In the genomic region with DNA sequence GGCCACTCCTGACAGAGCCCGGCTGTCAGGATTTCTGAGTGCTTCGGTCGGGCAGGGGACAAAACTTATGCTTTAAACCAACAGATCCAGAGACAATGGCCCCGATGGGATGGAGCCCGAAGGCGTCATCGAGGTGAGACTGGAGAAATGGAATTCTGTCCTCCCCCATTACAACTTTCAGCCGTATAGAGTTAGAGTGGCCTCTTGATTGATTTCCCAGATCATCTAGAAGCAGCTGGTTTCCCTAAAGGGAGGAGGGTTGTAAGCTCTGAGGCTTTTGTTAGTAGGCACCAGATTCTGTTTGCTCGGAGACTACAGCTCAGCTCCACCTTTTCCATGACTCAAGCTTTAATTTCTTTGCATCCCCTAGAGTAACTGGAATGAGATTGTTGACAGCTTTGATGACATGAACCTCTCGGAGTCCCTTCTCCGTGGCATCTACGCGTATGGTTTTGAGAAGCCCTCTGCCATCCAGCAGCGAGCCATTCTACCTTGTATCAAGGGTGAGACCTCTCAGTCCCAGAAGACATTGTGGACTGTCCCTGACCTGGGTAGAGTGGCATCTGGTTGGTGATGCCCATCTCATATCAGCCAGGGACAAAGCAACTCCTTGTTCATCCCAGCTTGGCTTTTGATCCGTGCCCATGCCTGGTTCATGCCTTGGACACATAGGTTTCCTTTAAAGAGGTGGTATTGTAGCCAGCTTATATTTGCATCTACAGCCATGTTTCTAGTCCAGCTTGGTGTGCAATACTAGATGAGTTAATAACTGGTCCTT, we compare ENCODE assay signal across 8 cellular contexts. TPM values are rescaled to one million over a fixed set of nuclear protein-coding genes. Genes with fewer than 3 reads are reported as not detected.
DNase-seq lines count a peak whose midpoint lies in the region; ATAC-seq, FAIRE-seq and TF ChIP-seq lines count a peak whose summit lies in the region.

No MANE protein-coding gene starts in this region.

- H2AFZ ChIP-seq in GM23248 (no peak overlapping the region), SU-DHL-6 (ENCODE audit: low read depth, low read length, severe bottlenecking) (no peak overlapping the region)

- intact Hi-C loops in sigmoid colon (cut with DNase I) = loop anchor here (5.0 kb wide), 1 partner anchor 267 kb away; a partner anchor contains a TSS

- DNase-seq in GM23248 = peak; percentile 54
- peak; percentile 30 for DNase-seq in fibroblast of peridontal ligament (ENCODE audit: extremely low read depth)
- DNase-seq in sigmoid colon = no peak
- DNase-seq in RCC 7860 (ENCODE audit: low spot score) = no peak
- DNase-seq in NCI-H510A (lab: John Stamatoyannopoulos, UW) = no peak
- no peak for DNase-seq in NCI-H446 treated with DMSO at 0.1 percent for 48 hours (lab: John Stamatoyannopoulos, UW)

- no peak for TF ChIP-seq CTCF in SU-DHL-6 (IDR thresholded peaks at IDR 0.05; ENCODE audit: insufficient read depth, low read length, poor library complexity, severe bottlenecking)
- no peak for TF ChIP-seq CTCF in sigmoid colon (IDR thresholded peaks at IDR 0.05)

- TF ChIP-seq EP300 in sigmoid colon (IDR thresholded peaks at IDR 0.05) = no peak

- no peaks in the 10 kb centered on the region for H3K27me3 ChIP-seq in GM23248 (replicated peaks; ENCODE audit: insufficient read depth)
- H3K27me3 ChIP-seq in SU-DHL-6 (ENCODE audit: low read length) = no peaks in the 10 kb centered on the region
- H3K27me3 ChIP-seq in sigmoid colon = no peaks in the 10 kb centered on the region

- peaks cover 44% of the 10 kb centered on the region for H3K36me3 ChIP-seq in GM23248 (ENCODE audit: low read depth)
- H3K36me3 ChIP-seq in SU-DHL-6 (ENCODE audit: low read length) = peaks cover 38% of the 10 kb centered on the region
- peaks cover 56 to 75% (median 62%) of the 10 kb centered on the region in 4 donors for H3K36me3 ChIP-seq in sigmoid colon

- ATAC-seq in HG03159 (IDR thresholded peaks at IDR 0.05; ENCODE audit: unreplicated experiment) = no peak

- TF ChIP-seq POLR2A in sigmoid colon (IDR thresholded peaks at IDR 0.05) = no peak

- in situ Hi-C loops in GM23248 (cut with MboI) = no loop called here

- H3K4me2 ChIP-seq in GM23248 (ENCODE audit: unreplicated experiment) (peak overlapping the region; percentile 79), SU-DHL-6 (ENCODE audit: low read depth, low read length, poor library complexity, severe bottlenecking) (peak overlapping the region; percentile 71)

- peaks cover 33% of the 10 kb centered on the region for H4K20me1 ChIP-seq in GM23248 (ENCODE audit: insufficient read depth)
- peaks cover 32% of the 10 kb centered on the region for H4K20me1 ChIP-seq in SU-DHL-6 (ENCODE audit: low read depth, low read length)

- H3K9ac ChIP-seq in GM23248 (peak overlapping the region; percentile 99), SU-DHL-6 (ENCODE audit: low read length) (peak overlapping the region; percentile 100)

- H3K9me3 ChIP-seq in GM23248 (ENCODE audit: low read depth) = no peaks in the 10 kb centered on the region
- no peaks in the 10 kb centered on the region for H3K9me3 ChIP-seq in SU-DHL-6 (ENCODE audit: insufficient read depth, low read length)
- H3K9me3 ChIP-seq in sigmoid colon = no peaks in the 10 kb centered on the region

- H3K9me2 ChIP-seq in GM23248 (ENCODE audit: insufficient read depth) (no peaks in the 10 kb centered on the region), SU-DHL-6 (replicated peaks; ENCODE audit: insufficient read depth, low read length) (no peaks in the 10 kb centered on the region)

- H3K79me2 ChIP-seq in GM23248 (ENCODE audit: insufficient read depth) (peaks cover 76% of the 10 kb centered on the region), SU-DHL-6 (ENCODE audit: insufficient read depth, low read length) (peaks cover 35% of the 10 kb centered on the region)

- FAIRE-seq in RCC 7860 (lab: Jason Lieb, UNC) = no peak

- H3K4me1 ChIP-seq in GM23248 (ENCODE audit: insufficient read depth) = peaks cover 30% of the 10 kb centered on the region
- peaks cover 0 to 42% (median 39%) of the 10 kb centered on the region in 4 donors for H3K4me1 ChIP-seq in sigmoid colon

- 6% methylated on average over 14 to 15 of the region's 15 CpGs for WGBS in GM23248 (ENCODE audit: low coverage in 1 of 2, low lambda C conversion rate in 2 of 2, missing lambda C conversion rate in 2 of 2), 2 experiments
- WGBS in sigmoid colon, 2 donors = 21 to 34% methylated on average over 15 of the region's 15 CpGs

- H3K27ac ChIP-seq in GM23248 (peak overlapping the region; percentile 96), SU-DHL-6 (ENCODE audit: low read depth, low read length) (peak overlapping the region; percentile 94), sigmoid colon (peak overlapping the region; percentile 97 to 100 (median 98))

- H3K4me3 ChIP-seq in GM23248 (peak overlapping the region; percentile 93), SU-DHL-6 (ENCODE audit: insufficient read depth, low read length, poor library complexity, severe bottlenecking) (peak overlapping the region; percentile 100), sigmoid colon (peak overlapping the region; percentile 80 to 100 (median 89))

- H3F3A ChIP-seq in GM23248 (ENCODE audit: insufficient read depth) (peaks cover 62% of the 10 kb centered on the region), SU-DHL-6 (ENCODE audit: insufficient read depth) (peaks cover 83% of the 10 kb centered on the region)

RNA-seq across cellular contexts. Expression of a gene that starts 5.1 kb away (rescaled TPM):
- total RNA-seq in GM23248 (2014; rRNA removed; shearing (Covaris generic)) = 51.1 and 55.0 TPM in 2 replicates
- polyA plus RNA-seq in GM23248 (2016; fragmentation: Nextera tagmentation; extraction: Ambion mirVana) (84.5 and 88.1 TPM in 2 replicates), sigmoid colon (100 to 1,000 TPM in 2 of 3 donors, 10 to 100 TPM in 1; 58.3 to 161 (median 118) TPM)
- total RNA-seq in sigmoid colon = 10 to 100 TPM; 24.6 to 56.4 (median 37.0) TPM

RNA-seq across cellular contexts. Expression of a gene that starts 9.3 kb away (rescaled TPM):
- total RNA-seq in GM23248 (2014; rRNA removed; shearing (Covaris generic)) = 127 and 195 TPM in 2 replicates
- polyA plus RNA-seq in GM23248 (2016; fragmentation: Nextera tagmentation; extraction: Ambion mirVana) (63.2 and 65.9 TPM in 2 replicates), sigmoid colon (100 to 1,000 TPM in 1 of 3 donors, 10 to 100 TPM in 2; 38.4 to 121 (median 45.3) TPM)
- total RNA-seq in sigmoid colon = 10 to 100 TPM; 38.5 to 67.1 (median 50.8) TPM

RNA-seq across cellular contexts. Expression of a gene that starts 12.6 kb away (rescaled TPM):
- total RNA-seq in GM23248 (2014; rRNA removed; shearing (Covaris generic)) = 82.5 and 111 TPM in 2 replicates
- 1.3 and 1.9 TPM in 2 replicates for polyA plus RNA-seq in GM23248 (2016; fragmentation: Nextera tagmentation; extraction: Ambion mirVana)
- 10 to 100 TPM; 73.5 to 91.1 (median 81.1) TPM for total RNA-seq in sigmoid colon
- polyA plus RNA-seq in sigmoid colon = 10 to 100 TPM; 28.2 to 55.4 (median 35.6) TPM

RNA-seq across cellular contexts. Expression of a gene that starts 15.5 kb away (rescaled TPM):
- 3.9 TPM in 1 of 2 replicates, not detected in the other for total RNA-seq in GM23248 (2014; rRNA removed; shearing (Covaris generic))
- polyA plus RNA-seq in GM23248 (2016; fragmentation: Nextera tagmentation; extraction: Ambion mirVana) (0.71 and 1.1 TPM in 2 replicates), sigmoid colon (1 to 10 TPM in 2 of 3 donors, not detected in 1; 1.2 TPM)
- total RNA-seq in sigmoid colon = 10 to 100 TPM in 2 of 4 donors, 1 to 10 TPM in 2; 2.5 to 15.3 (median 10.5) TPM

RNA-seq across cellular contexts. Expression of a gene that starts 15.8 kb away (rescaled TPM):
- 1.5 TPM in 1 of 2 replicates, not detected in the other for total RNA-seq in GM23248 (2014; rRNA removed; shearing (Covaris generic))
- 1.4 and 2.0 TPM in 2 replicates for polyA plus RNA-seq in GM23248 (2016; fragmentation: Nextera tagmentation; extraction: Ambion mirVana)
- 10 to 100 TPM; 20.2 to 41.0 (median 24.5) TPM for total RNA-seq in sigmoid colon
- 100 to 1,000 TPM in 1 of 3 donors, 10 to 100 TPM in 2; 15.6 to 108 (median 21.0) TPM for polyA plus RNA-seq in sigmoid colon

Comparison
In these comparisons a context has a peak if more than half of its experiments do, and no peak if none do; other contexts are left out.
1. DNase-seq: peak in GM23248 (single experiment) and fibroblast of peridontal ligament (single experiment); none in sigmoid colon (single experiment), RCC 7860 (single experiment), NCI-H510A (single experiment) and NCI-H446 treated with DMSO at 0.1 percent for 48 hours (single experiment).
2. Peak in every context shown above with its lines, with median percentiles within 50 percentile points of each other: H3K27ac ChIP-seq and H3K4me3 ChIP-seq.